In genomic region chr16:7449808-7450207, GRCh38 we compare ENCODE assay signal across 39 cellular contexts.
"Had no signal": no experiment of that assay in that cellular context is flagged by ENCODE, and none has a peak within 500 bp of the region (broad histone marks: within the 10 kb centered on the region; RNA-seq: fewer than 3 reads in every experiment).

No MANE protein-coding gene starts in this region.

- DNase-seq: activated CD4-positive, alpha-beta memory T cell treated with anti-CD3 and anti-CD28 coated beads, Interleukin-2, amount 10 ng/mL, durations not matched to agents 7 days and 5 days; activated CD4-positive, alpha-beta T cell treated with anti-CD3 and anti-CD28 coated beads for 1 hour; activated CD4-positive, alpha-beta T cell treated with anti-CD3 and anti-CD28 coated beads for 36 hours; activated CD4-positive, alpha-beta T cell treated with anti-CD3 and anti-CD28 coated beads for 48 hours; activated CD4-positive, alpha-beta T cell treated with anti-CD3 and anti-CD28 coated beads, Interleukin-2, amount 10 ng/mL, durations not matched to agents 7 days and 5 days; activated CD4-positive, alpha-beta T cell treated with anti-CD3 and anti-CD28 coated beads, Interleukin-2, amount 50 U/mL, for 48 hours; activated CD4-positive, CD25-positive, alpha-beta regulatory T cell; activated CD8-positive, alpha-beta memory T cell treated with anti-CD3 and anti-CD28 coated beads for 24 hours; activated CD8-positive, alpha-beta memory T cell treated with anti-CD3 and anti-CD28 coated beads, Interleukin-2, amount 10 ng/mL, durations not matched to agents 7 days and 5 days; activated CD8-positive, alpha-beta memory T cell treated with anti-CD3 and anti-CD28 coated beads, Interleukin-2, amount 50 U/mL, for 48 hours; activated CD8-positive, alpha-beta T cell treated with anti-CD3 and anti-CD28 coated beads, Interleukin-2, amount 10 ng/mL, durations not matched to agents 7 days and 5 days; activated effector memory CD4-positive, alpha-beta T cell treated with Interleukin-2 at 50 U/mL for 16 hours; activated gamma-delta T cell; activated naive CD4-positive, alpha-beta T cell treated with anti-CD3 and anti-CD28 coated beads, Interleukin-2, amount 10 ng/mL, durations not matched to agents 7 days and 5 days; activated naive CD4-positive, alpha-beta T cell treated with Interleukin-2 at 50 U/mL for 16 hours; activated naive CD8-positive, alpha-beta T cell treated with anti-CD3 and anti-CD28 coated beads, Interleukin-2, amount 10 ng/mL, durations not matched to agents 7 days and 5 days; activated naive CD8-positive, alpha-beta T cell treated with anti-CD3 and anti-CD28 coated beads, Interleukin-2, amount 50 U/mL, for 24 hours; activated T-cell treated with anti-CD3 and anti-CD28 coated beads, Interleukin-2, amount 50 U/mL, for 24 hours; activated T-cell treated with anti-CD3 and anti-CD28 coated beads, Interleukin-2, amount 50 U/mL, for 48 hours; amygdala; anterior cingulate cortex; caudate nucleus; T-helper 1 cell; T-helper 2 cell; T-helper 9 cell; WERI-Rb-1 had no signal

- H3K4me3 Mint-ChIP-seq: activated CD4-positive, alpha-beta memory T cell treated with anti-CD3 and anti-CD28 coated beads, Interleukin-2, amount 10 ng/mL, durations not matched to agents 7 days and 5 days; activated CD4-positive, alpha-beta T cell treated with anti-CD3 and anti-CD28 coated beads for 36 hours; activated CD4-positive, alpha-beta T cell treated with anti-CD3 and anti-CD28 coated beads, Interleukin-2, amount 10 ng/mL, durations not matched to agents 7 days and 5 days; activated CD8-positive, alpha-beta memory T cell treated with anti-CD3 and anti-CD28 coated beads, Interleukin-2, amount 10 ng/mL, durations not matched to agents 7 days and 5 days; activated CD8-positive, alpha-beta T cell treated with anti-CD3 and anti-CD28 coated beads, Interleukin-2, amount 10 ng/mL, durations not matched to agents 7 days and 5 days; activated naive CD4-positive, alpha-beta T cell treated with anti-CD3 and anti-CD28 coated beads, Interleukin-2, amount 10 ng/mL, durations not matched to agents 7 days and 5 days; activated naive CD4-positive, alpha-beta T cell treated with anti-CD3 and anti-CD28 coated beads, Interleukin-2, amount 50 U/mL, for 24 hours; activated naive CD8-positive, alpha-beta T cell; activated naive CD8-positive, alpha-beta T cell treated with anti-CD3 and anti-CD28 coated beads, Interleukin-2, amount 10 ng/mL, durations not matched to agents 7 days and 5 days; activated naive CD8-positive, alpha-beta T cell treated with anti-CD3 and anti-CD28 coated beads, Interleukin-2, amount 50 U/mL, for 24 hours; activated T-cell treated with anti-CD3 and anti-CD28 coated beads, Interleukin-2, amount 50 U/mL, for 24 hours; brain; central memory CD8-positive, alpha-beta T cell; T-helper 1 cell treated with Interleukin-12 subunit alpha and Interleukin-12 subunit beta and Interleukin-4 antibody, amounts not matched to agents 30 μg/mL and 1 μg/mL, for 36 hours; T-helper 2 cell treated with Interferon-gamma antibody and Interleukin-4, amounts not matched to agents 5 μg/mL and 100 μg/mL, for 36 hours; WTC11 had no signal

- ATAC-seq: activated CD4-positive, alpha-beta T cell treated with anti-CD3 and anti-CD28 coated beads for 36 hours; activated CD4-positive, CD25-positive, alpha-beta regulatory T cell treated with anti-CD3 and anti-CD28 coated beads, Interleukin-2, amount 50 U/mL, for 24 hours; activated CD8-positive, alpha-beta memory T cell treated with anti-CD3 and anti-CD28 coated beads, Interleukin-2, amount 10 ng/mL, durations not matched to agents 7 days and 5 days; activated CD8-positive, alpha-beta T cell treated with anti-CD3 and anti-CD28 coated beads, Interleukin-2, amount 10 ng/mL, durations not matched to agents 7 days and 5 days; activated naive CD8-positive, alpha-beta T cell treated with anti-CD3 and anti-CD28 coated beads, Interleukin-2, amount 50 U/mL, for 24 hours; WTC11 had no signal

- H3K27me3 Mint-ChIP-seq: activated CD4-positive, alpha-beta memory T cell treated with anti-CD3 and anti-CD28 coated beads, Interleukin-2, amount 10 ng/mL, durations not matched to agents 7 days and 5 days; activated CD4-positive, alpha-beta T cell treated with anti-CD3 and anti-CD28 coated beads for 36 hours; activated CD4-positive, alpha-beta T cell treated with anti-CD3 and anti-CD28 coated beads, Interleukin-2, amount 10 ng/mL, durations not matched to agents 7 days and 5 days; activated CD8-positive, alpha-beta memory T cell treated with anti-CD3 and anti-CD28 coated beads, Interleukin-2, amount 10 ng/mL, durations not matched to agents 7 days and 5 days; activated naive CD4-positive, alpha-beta T cell treated with anti-CD3 and anti-CD28 coated beads, Interleukin-2, amount 10 ng/mL, durations not matched to agents 7 days and 5 days; activated naive CD4-positive, alpha-beta T cell treated with anti-CD3 and anti-CD28 coated beads, Interleukin-2, amount 50 U/mL, for 24 hours; activated naive CD8-positive, alpha-beta T cell; activated naive CD8-positive, alpha-beta T cell treated with anti-CD3 and anti-CD28 coated beads, Interleukin-2, amount 10 ng/mL, durations not matched to agents 7 days and 5 days; activated naive CD8-positive, alpha-beta T cell treated with anti-CD3 and anti-CD28 coated beads, Interleukin-2, amount 50 U/mL, for 24 hours; activated T-cell treated with anti-CD3 and anti-CD28 coated beads, Interleukin-2, amount 50 U/mL, for 24 hours; central memory CD8-positive, alpha-beta T cell had no signal

- FAIRE-seq: bronchial epithelial cell, TTC549 had no signal

- H3K4me1 Mint-ChIP-seq: activated CD4-positive, alpha-beta memory T cell treated with anti-CD3 and anti-CD28 coated beads, Interleukin-2, amount 10 ng/mL, durations not matched to agents 7 days and 5 days; activated CD4-positive, alpha-beta T cell treated with anti-CD3 and anti-CD28 coated beads for 36 hours; activated CD4-positive, alpha-beta T cell treated with anti-CD3 and anti-CD28 coated beads, Interleukin-2, amount 10 ng/mL, durations not matched to agents 7 days and 5 days; activated CD8-positive, alpha-beta memory T cell treated with anti-CD3 and anti-CD28 coated beads, Interleukin-2, amount 10 ng/mL, durations not matched to agents 7 days and 5 days; activated naive CD4-positive, alpha-beta T cell treated with anti-CD3 and anti-CD28 coated beads, Interleukin-2, amount 10 ng/mL, durations not matched to agents 7 days and 5 days; activated naive CD4-positive, alpha-beta T cell treated with anti-CD3 and anti-CD28 coated beads, Interleukin-2, amount 50 U/mL, for 24 hours; activated naive CD8-positive, alpha-beta T cell treated with anti-CD3 and anti-CD28 coated beads, Interleukin-2, amount 10 ng/mL, durations not matched to agents 7 days and 5 days; activated naive CD8-positive, alpha-beta T cell treated with anti-CD3 and anti-CD28 coated beads, Interleukin-2, amount 50 U/mL, for 24 hours; central memory CD8-positive, alpha-beta T cell; WTC11 had no signal

- H3K27ac Mint-ChIP-seq: activated CD4-positive, alpha-beta memory T cell treated with anti-CD3 and anti-CD28 coated beads, Interleukin-2, amount 10 ng/mL, durations not matched to agents 7 days and 5 days; activated CD4-positive, alpha-beta T cell treated with anti-CD3 and anti-CD28 coated beads for 36 hours; activated CD4-positive, alpha-beta T cell treated with anti-CD3 and anti-CD28 coated beads, Interleukin-2, amount 10 ng/mL, durations not matched to agents 7 days and 5 days; activated CD8-positive, alpha-beta memory T cell treated with anti-CD3 and anti-CD28 coated beads, Interleukin-2, amount 10 ng/mL, durations not matched to agents 7 days and 5 days; activated CD8-positive, alpha-beta T cell treated with anti-CD3 and anti-CD28 coated beads, Interleukin-2, amount 10 ng/mL, durations not matched to agents 7 days and 5 days; activated naive CD4-positive, alpha-beta T cell treated with anti-CD3 and anti-CD28 coated beads, Interleukin-2, amount 10 ng/mL, durations not matched to agents 7 days and 5 days; activated naive CD4-positive, alpha-beta T cell treated with anti-CD3 and anti-CD28 coated beads, Interleukin-2, amount 50 U/mL, for 24 hours; activated naive CD8-positive, alpha-beta T cell; activated naive CD8-positive, alpha-beta T cell treated with anti-CD3 and anti-CD28 coated beads, Interleukin-2, amount 10 ng/mL, durations not matched to agents 7 days and 5 days; activated naive CD8-positive, alpha-beta T cell treated with anti-CD3 and anti-CD28 coated beads, Interleukin-2, amount 50 U/mL, for 24 hours; activated T-cell treated with anti-CD3 and anti-CD28 coated beads, Interleukin-2, amount 50 U/mL, for 24 hours; activated T-helper 2 cell treated with anti-CD3 and anti-CD28 coated beads, Interferon-gamma antibody, Interleukin-2, Interleukin-4, amounts not matched to agents 10 μg/mL and 5 μg/mL and 100 μg/mL, durations not matched to agents 14 hours and 24 hours and 36 hours; T-helper 1 cell treated with Interleukin-12 subunit alpha and Interleukin-12 subunit beta and Interleukin-4 antibody, amounts not matched to agents 30 μg/mL and 1 μg/mL, for 36 hours; T-helper 2 cell treated with Interferon-gamma antibody and Interleukin-4, amounts not matched to agents 5 μg/mL and 100 μg/mL, for 36 hours; WTC11 had no signal

- H3K27ac ChIP-seq: ascending aorta, cardiac muscle cell, WERI-Rb-1 had no signal

- H3K36me3 ChIP-seq: ascending aorta, cardiac muscle cell, WERI-Rb-1 had no signal

- H3K9me3 ChIP-seq: ascending aorta had no signal

- H3K36me3 Mint-ChIP-seq: activated CD8-positive, alpha-beta memory T cell treated with anti-CD3 and anti-CD28 coated beads, Interleukin-2, amount 10 ng/mL, durations not matched to agents 7 days and 5 days; activated naive CD4-positive, alpha-beta T cell treated with anti-CD3 and anti-CD28 coated beads, Interleukin-2, amount 10 ng/mL, durations not matched to agents 7 days and 5 days; activated naive CD4-positive, alpha-beta T cell treated with anti-CD3 and anti-CD28 coated beads, Interleukin-2, amount 50 U/mL, for 24 hours; activated naive CD8-positive, alpha-beta T cell; activated naive CD8-positive, alpha-beta T cell treated with anti-CD3 and anti-CD28 coated beads, Interleukin-2, amount 10 ng/mL, durations not matched to agents 7 days and 5 days had no signal

- H3K27me3 ChIP-seq: ascending aorta, cardiac muscle cell had no signal

- H3K4me3 ChIP-seq: ascending aorta, cardiac muscle cell had no signal

- H3K4me1 ChIP-seq: ascending aorta had no signal
